ENCODE assay signal across 27 cellular contexts in the genomic region with DNA sequence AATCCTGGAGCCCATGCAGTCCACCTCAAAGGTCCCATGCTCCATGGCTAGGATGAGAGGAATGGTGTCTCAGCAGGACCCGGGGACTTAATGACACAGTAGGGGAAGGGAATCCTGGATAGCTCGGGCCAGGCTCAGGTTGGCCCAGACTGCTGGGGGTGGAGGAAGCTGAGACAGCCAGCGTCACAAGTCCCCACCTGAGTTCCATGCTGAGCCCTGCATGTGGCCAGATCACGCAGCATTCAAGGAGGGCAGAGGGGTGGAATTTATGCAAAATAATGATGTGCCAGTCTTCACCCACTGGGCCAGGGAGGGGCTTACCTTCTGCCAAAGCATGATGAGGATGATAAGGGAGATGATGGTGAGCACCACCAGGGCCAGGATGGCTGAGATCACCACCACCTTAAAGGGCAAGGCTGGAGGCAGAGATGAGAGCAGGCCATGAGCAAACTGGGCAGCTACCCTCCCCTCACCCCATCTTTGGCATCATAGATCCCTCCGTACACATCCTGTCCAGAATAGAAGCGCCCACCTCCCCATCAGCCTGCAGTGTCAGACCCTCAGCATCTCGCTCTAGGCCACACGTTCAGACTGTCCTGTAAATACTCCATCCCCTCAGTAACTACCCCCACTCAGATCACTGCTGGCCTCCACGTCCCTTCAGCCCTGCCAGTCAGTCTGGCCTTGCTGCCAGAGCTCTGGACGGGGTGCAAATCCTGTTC. TPM values are rescaled to one million over a fixed set of nuclear protein-coding genes. Genes with fewer than 3 reads are reported as not detected.
A peak's percentile ranks its signal among the peaks of the same experiment; 100 is the strongest.
DNase-seq lines count a peak whose midpoint lies in the region; ATAC-seq, FAIRE-seq and TF ChIP-seq lines count a peak whose summit lies in the region.
"Had no signal": no experiment of that assay in that cellular context is flagged by ENCODE, and none has a peak within 500 bp of the region (broad histone marks: within the 10 kb centered on the region; RNA-seq: fewer than 3 reads in every experiment).

No MANE protein-coding gene starts in this region.

- DNase-seq in HFFc6: no peak
- DNase-seq in chondrocyte (ENCODE audit: low spot score): no peak
- peak; percentile 74 for DNase-seq in osteoblast (ENCODE audit: insufficient read length, low spot score, missing footprints)
- no peak for DNase-seq in HepG2 (ENCODE audit: low spot score)
- no peak for DNase-seq in NCI-H1694 (lab: John Stamatoyannopoulos, UW)
- no peak for DNase-seq in upper lobe of right lung
- DNase-seq: CD8-positive, alpha-beta T cell; DMS153; MM.1S; NCI-H1092; NCI-H1436; NCI-H1930; NCI-H2227 treated with DMSO at 0.1 percent for 48 hours; NCI-H510A; NCI-H748 treated with DMSO at 0.1 percent for 48 hours; PC-9; RPMI8226; SIG-M5; SK-N-SH had no signal

- no peak overlapping the region for H2AFZ ChIP-seq in osteoblast (ENCODE audit: low read length)
- no peak overlapping the region for H2AFZ ChIP-seq in HepG2 (ENCODE audit: low read length)
- H2AFZ ChIP-seq: PC-9 had no signal

- H3K79me2 ChIP-seq in osteoblast (ENCODE audit: insufficient read depth, low read length) (peaks cover 11% of the 10 kb centered on the region), HepG2 (ENCODE audit: insufficient read depth, low read length) (no peaks in the 10 kb centered on the region)

- no peak overlapping the region for H3K9ac ChIP-seq in BLaER1
- H3K9ac ChIP-seq in HepG2 (ENCODE audit: insufficient read depth, low read depth, low read length): no peak overlapping the region
- H3K9ac ChIP-seq: SK-N-SH had no signal

- TF ChIP-seq RAD21 in HepG2 (CRISPR knock-in tag; IDR thresholded peaks at IDR 0.05): no peak

- in situ Hi-C loops in HepG2 (cut with HindIII; ENCODE audit: extremely low pct_ligation_motif_present, low pct_unique_long_range_greater_than_20kb): loop anchor here (5.0 kb wide), 2 partner anchors 51 to 91 kb away; no protein-coding TSS in a partner anchor

- H3K4me1 ChIP-seq in BLaER1: peaks cover 22% of the 10 kb centered on the region
- peaks cover 4% of the 10 kb centered on the region for H3K4me1 ChIP-seq in osteoblast (ENCODE audit: insufficient read depth, low read length)
- H3K4me1 ChIP-seq in HepG2 (ENCODE audit: insufficient read depth, low read length): peaks cover 45% of the 10 kb centered on the region
- H3K4me1 ChIP-seq in upper lobe of right lung: peaks cover 16% of the 10 kb centered on the region

- H3K9me3 ChIP-seq in BLaER1 (no peaks in the 10 kb centered on the region), osteoblast (ENCODE audit: low read depth, low read length) (no peaks in the 10 kb centered on the region), HepG2 (ENCODE audit: low read length) (no peaks in the 10 kb centered on the region), upper lobe of right lung (no peaks in the 10 kb centered on the region)
- H3K9me3 ChIP-seq: BLaER1 treated with 17β-estradiol and CSF1 and Interleukin-3, amounts not matched to agents 10 nM and 100 nM; SK-N-SH had no signal

- TF ChIP-seq EP300 in HepG2 (IDR thresholded peaks at IDR 0.05; ENCODE audit: low read depth in 2 of 2, low read length in 2 of 2): no peak
- TF ChIP-seq EP300 in HepG2 (CRISPR knock-in tag; IDR thresholded peaks at IDR 0.05; ENCODE audit: borderline replicate concordance): no peak

- H3K9me3 Mint-ChIP-seq in HFFc6: no peaks in the 10 kb centered on the region
- H3K9me3 Mint-ChIP-seq in chondrocyte (ENCODE audit: low read depth): no peaks in the 10 kb centered on the region
- H3K9me3 Mint-ChIP-seq: CD8-positive, alpha-beta T cell had no signal

- H3K27me3 Mint-ChIP-seq in HFFc6 (ENCODE audit: insufficient read depth): peaks cover 11% of the 10 kb centered on the region
- H3K27me3 Mint-ChIP-seq in chondrocyte (ENCODE audit: low read depth): no peaks in the 10 kb centered on the region

- BruUV-seq in HepG2 (replicated peaks; lab: Mats Ljungman, UMichigan): no TSS peak

- H4K20me1 ChIP-seq in BLaER1 (no peaks in the 10 kb centered on the region), osteoblast (ENCODE audit: insufficient read depth, low read length) (no peaks in the 10 kb centered on the region), HepG2 (ENCODE audit: insufficient read depth, low read length) (no peaks in the 10 kb centered on the region)
- H4K20me1 ChIP-seq: BLaER1 treated with 17β-estradiol and CSF1 and Interleukin-3, amounts not matched to agents 10 nM and 100 nM had no signal

- H3K27me3 ChIP-seq in BLaER1: no peaks in the 10 kb centered on the region
- H3K27me3 ChIP-seq in osteoblast (ENCODE audit: insufficient read depth, low read length): no peaks in the 10 kb centered on the region
- H3K27me3 ChIP-seq in HepG2 (ENCODE audit: control insufficient read depth in 1 of 2, insufficient read depth in 2 of 2, low read length in 2 of 2): no peaks in the 10 kb centered on the region
- H3K27me3 ChIP-seq in upper lobe of right lung: no peaks in the 10 kb centered on the region
- H3K27me3 ChIP-seq: BLaER1 treated with 17β-estradiol and CSF1 and Interleukin-3, amounts not matched to agents 10 nM and 100 nM had no signal

- POLR2A ChIA-PET in HepG2 (lab: Yijun Ruan, JAX): no interaction called here

- ATAC-seq in HepG2 (no peak), upper lobe of right lung (no peak)
- ATAC-seq: CD8-positive, alpha-beta T cell; K562 had no signal

- peaks cover 59% of the 10 kb centered on the region for H3K36me3 Mint-ChIP-seq in HFFc6 (ENCODE audit: low read depth)
- H3K36me3 Mint-ChIP-seq in chondrocyte (ENCODE audit: low read depth): peaks cover 62% of the 10 kb centered on the region
- H3K36me3 Mint-ChIP-seq: CD8-positive, alpha-beta T cell had no signal

- no peak overlapping the region for H3K4me3 ChIP-seq in BLaER1
- no peak overlapping the region for H3K4me3 ChIP-seq in osteoblast (ENCODE audit: insufficient read depth, low read length)
- no peak overlapping the region for H3K4me3 ChIP-seq in HepG2 (replicated peaks in 1 of 3; ENCODE audit: insufficient read depth in 1 of 3, low read depth in 2 of 3, low read length in 3 of 3)
- no peak overlapping the region for H3K4me3 ChIP-seq in upper lobe of right lung
- H3K4me3 ChIP-seq: BLaER1 treated with 17β-estradiol and CSF1 and Interleukin-3, amounts not matched to agents 10 nM and 100 nM; K562; PC-9 had no signal

- H3K4me2 ChIP-seq in BLaER1 (no peak overlapping the region), osteoblast (ENCODE audit: insufficient read depth, low read length) (no peak overlapping the region), HepG2 (ENCODE audit: low read depth, low read length) (no peak overlapping the region)
- H3K4me2 ChIP-seq: BLaER1 treated with 17β-estradiol and CSF1 and Interleukin-3, amounts not matched to agents 10 nM and 100 nM; PC-9; SK-N-SH had no signal

- no peak for FAIRE-seq in HepG2 (lab: Jason Lieb, UNC)
- FAIRE-seq: GM12892, GM18507, K562 had no signal

- H3K27ac Mint-ChIP-seq in HFFc6: peak overlapping the region; percentile 62
- H3K27ac Mint-ChIP-seq in chondrocyte (ENCODE audit: unreplicated experiment): peak overlapping the region; percentile 8
- H3K27ac Mint-ChIP-seq: CD8-positive, alpha-beta T cell had no signal

- no peak overlapping the region for H3K4me3 Mint-ChIP-seq in HFFc6
- no peak overlapping the region for H3K4me3 Mint-ChIP-seq in chondrocyte (ENCODE audit: unreplicated experiment)
- H3K4me3 Mint-ChIP-seq: CD8-positive, alpha-beta T cell had no signal

- 86% methylated on average over 10 of the region's 10 CpGs for WGBS in HepG2 (ENCODE audit: low lambda C conversion rate)

- H3K27ac ChIP-seq in BLaER1 (peak overlapping the region; percentile 35; the same call in 1 of the 2 replicates), osteoblast (ENCODE audit: low read depth, low read length) (no peak overlapping the region), HepG2 (ENCODE audit: extremely low read length, insufficient read depth, low read length) (no peak overlapping the region), upper lobe of right lung (no peak overlapping the region)
- H3K27ac ChIP-seq: PC-9 had no signal

- intact Hi-C loops in HepG2 (cut with micrococcal nuclease; ENCODE audit: unreplicated experiment): loop anchor here (10.0 kb wide), 1 partner anchor 292 kb away; no protein-coding TSS in a partner anchor
- intact Hi-C loops in upper lobe of right lung (cut with DNase I): no loop called here

- no peak for TF ChIP-seq CTCF in HFFc6 (IDR thresholded peaks at IDR 0.05)
- TF ChIP-seq CTCF in chondrocyte (IDR thresholded peaks at IDR 0.05): no peak
- TF ChIP-seq CTCF in osteoblast (IDR thresholded peaks at IDR 0.05; ENCODE audit: extremely low read depth, low read depth, low read length): no peak
- TF ChIP-seq CTCF in HepG2 (CRISPR knock-in tag; IDR thresholded peaks at IDR 0.05): no peak
- TF ChIP-seq CTCF in upper lobe of right lung (IDR thresholded peaks at IDR 0.05): no peak

- H3K4me1 Mint-ChIP-seq in HFFc6 (ENCODE audit: low read depth) (peaks cover 32% of the 10 kb centered on the region), chondrocyte (ENCODE audit: low read depth) (peaks cover 28% of the 10 kb centered on the region)

- H3K36me3 ChIP-seq in BLaER1: peaks cover 99% of the 10 kb centered on the region
- H3K36me3 ChIP-seq in osteoblast (ENCODE audit: insufficient read depth, low read length): peaks cover 95% of the 10 kb centered on the region
- no peaks in the 10 kb centered on the region; a peak in 1 of 5 replicates for H3K36me3 ChIP-seq in HepG2 (replicated peaks in 1 of 2; ENCODE audit: control insufficient read depth in 1 of 2, insufficient read depth in 2 of 2, low read length in 2 of 2)
- H3K36me3 ChIP-seq in upper lobe of right lung: peaks cover 43% of the 10 kb centered on the region

- TF ChIP-seq POLR2A in HepG2 (IDR thresholded peaks at IDR 0.05; ENCODE audit: insufficient read depth in 1 of 2, low read depth in 2 of 2, low read length in 2 of 2): no peak

- CTCF ChIA-PET in HepG2 (lab: Yijun Ruan, JAX; ENCODE audit: low intra/inter-chr PET ratio, low total read pairs): no interaction called here

RNA-seq across cellular contexts. Expression of a gene that starts 29.3 kb away (rescaled TPM):
- 100 to 1,000 TPM; 137 to 208 (median 180) TPM for total RNA-seq in HFFc6 (2021; fragmentation: NEBNext Ultra II Directional; extraction: Animal tissue kit (Norgen Biotek cat#: 25700))
- total RNA-seq in chondrocyte (331 to 532 TPM (median 499 TPM) in 3 replicates), osteoblast (531 and 567 TPM in 2 replicates), HepG2 (2016; rRNA removed; fragmentation: Illumina TruSeq; extraction: Trizol) (1.5 and 4.0 TPM in 2 replicates), upper lobe of right lung (120 TPM)
- total RNA-seq in HepG2 (2016; cell fraction: cytosol; rRNA removed; fragmentation: Illumina TruSeq; extraction: Trizol; ENCODE audit: low read depth): 1.3 and 1.5 TPM in 2 replicates
- total RNA-seq in HepG2 (2016; cell fraction: insoluble cytoplasmic fraction; rRNA removed; fragmentation: Illumina TruSeq; extraction: Trizol): 2.3 and 5.0 TPM in 2 replicates
- total RNA-seq in HepG2 (2016; cell fraction: membrane; rRNA removed; fragmentation: Illumina TruSeq; extraction: Trizol): 2.2 and 3.9 TPM in 2 replicates
- total RNA-seq in HepG2 (2016; cell fraction: nucleus; rRNA removed; fragmentation: Illumina TruSeq; extraction: Trizol): 3.0 and 4.6 TPM in 2 replicates
- 15.3 and 21.0 TPM in 2 replicates for polyA plus RNA-seq in HepG2 (2011; rRNA removed)
- 8.7 and 14.4 TPM in 2 replicates for polyA plus RNA-seq in HepG2 (2011; cell fraction: cytosol; rRNA removed)
- 26.2 and 40.5 TPM in 2 replicates for polyA plus RNA-seq in HepG2 (2011; cell fraction: nucleus; rRNA removed)
- polyA plus RNA-seq in HepG2 (2012): 6.3 and 14.3 TPM in 2 replicates
- 0.71 and 1.4 TPM in 2 replicates for polyA plus RNA-seq in HepG2 (2016; cell fraction: cytosol; fragmentation: Illumina TruSeq; extraction: Trizol; ENCODE audit: low read depth)
- 1.6 TPM in 2 replicates for polyA plus RNA-seq in HepG2 (2016; cell fraction: insoluble cytoplasmic fraction; fragmentation: Illumina TruSeq; extraction: Trizol; ENCODE audit: low read depth)
- 1.5 and 1.7 TPM in 2 replicates for polyA plus RNA-seq in HepG2 (2016; cell fraction: membrane; fragmentation: Illumina TruSeq; extraction: Trizol; ENCODE audit: low read depth)
- polyA plus RNA-seq in HepG2 (2016; cell fraction: nucleus; fragmentation: Illumina TruSeq; extraction: Trizol; ENCODE audit: insufficient read depth, low read depth): 3.9 TPM in 2 replicates
- 9.0 and 60.1 TPM in 2 replicates for polyA minus RNA-seq in HepG2 (2011; rRNA and poly(A)+ RNA removed; ENCODE audit: low replicate concordance)
- polyA minus RNA-seq in HepG2 (2011; cell fraction: cytosol; rRNA and poly(A)+ RNA removed): 6.6 and 10.6 TPM in 2 replicates
- 24.5 and 47.1 TPM in 2 replicates for polyA minus RNA-seq in HepG2 (2011; cell fraction: nucleus; rRNA and poly(A)+ RNA removed)
- total RNA-seq: PC-9 had no signal

RNA-seq across cellular contexts. Expression of a gene that starts 40.0 kb away (rescaled TPM):
- total RNA-seq in HFFc6 (2021; fragmentation: NEBNext Ultra II Directional; extraction: Animal tissue kit (Norgen Biotek cat#: 25700)): 1 to 10 TPM in 2 of 6 experiments, under 1 TPM in 4; 0.26 to 1.5 (median 0.78) TPM
- total RNA-seq in chondrocyte: 0.62 to 1.7 TPM (median 0.65 TPM) in 3 replicates
- total RNA-seq in osteoblast: 0.36 and 0.88 TPM in 2 replicates
- total RNA-seq in HepG2 (2016; rRNA removed; fragmentation: Illumina TruSeq; extraction: Trizol): not detected in 2 replicates
- not detected in 2 replicates for total RNA-seq in HepG2 (2016; cell fraction: cytosol; rRNA removed; fragmentation: Illumina TruSeq; extraction: Trizol; ENCODE audit: low read depth)
- not detected in 2 replicates for total RNA-seq in HepG2 (2016; cell fraction: insoluble cytoplasmic fraction; rRNA removed; fragmentation: Illumina TruSeq; extraction: Trizol)
- not detected in 2 replicates for total RNA-seq in HepG2 (2016; cell fraction: membrane; rRNA removed; fragmentation: Illumina TruSeq; extraction: Trizol)
- total RNA-seq in HepG2 (2016; cell fraction: nucleus; rRNA removed; fragmentation: Illumina TruSeq; extraction: Trizol): not detected in 2 replicates
- polyA plus RNA-seq in HepG2 (2011; rRNA removed): 0.01 TPM in 1 of 2 replicates, not detected in the other
- polyA plus RNA-seq in HepG2 (2011; cell fraction: cytosol; rRNA removed): 0.01 TPM in 1 of 2 replicates, not detected in the other
- 0.03 TPM in 1 of 2 replicates, not detected in the other for polyA plus RNA-seq in HepG2 (2011; cell fraction: nucleus; rRNA removed)
- 0.07 TPM in 1 of 2 replicates, not detected in the other for polyA plus RNA-seq in HepG2 (2012)
- polyA plus RNA-seq in HepG2 (2016; cell fraction: cytosol; fragmentation: Illumina TruSeq; extraction: Trizol; ENCODE audit: low read depth): not detected in 2 replicates
- not detected in 2 replicates for polyA plus RNA-seq in HepG2 (2016; cell fraction: insoluble cytoplasmic fraction; fragmentation: Illumina TruSeq; extraction: Trizol; ENCODE audit: low read depth)
- not detected in 2 replicates for polyA plus RNA-seq in HepG2 (2016; cell fraction: membrane; fragmentation: Illumina TruSeq; extraction: Trizol; ENCODE audit: low read depth)
- polyA plus RNA-seq in HepG2 (2016; cell fraction: nucleus; fragmentation: Illumina TruSeq; extraction: Trizol; ENCODE audit: insufficient read depth, low read depth): not detected in 2 replicates
- polyA minus RNA-seq in HepG2 (2011; rRNA and poly(A)+ RNA removed; ENCODE audit: low replicate concordance): 0.58 TPM in 1 of 2 replicates, not detected in the other
- not detected in 2 replicates for polyA minus RNA-seq in HepG2 (2011; cell fraction: cytosol; rRNA and poly(A)+ RNA removed)
- not detected in 2 replicates for polyA minus RNA-seq in HepG2 (2011; cell fraction: nucleus; rRNA and poly(A)+ RNA removed)
- total RNA-seq in upper lobe of right lung: 48.7 TPM

RNA-seq across cellular contexts. Expression of a gene that starts 40.2 kb away (rescaled TPM):
- total RNA-seq in HFFc6 (2021; fragmentation: NEBNext Ultra II Directional; extraction: Animal tissue kit (Norgen Biotek cat#: 25700)): under 1 TPM in 1 of 6 experiments, not detected in 5; 0.11 TPM
- total RNA-seq in chondrocyte: 0.44 to 0.57 TPM in 2 of 3 replicates, not detected in the other
- 0.29 and 0.36 TPM in 2 replicates for total RNA-seq in osteoblast
- not detected in 2 replicates for total RNA-seq in HepG2 (2016; rRNA removed; fragmentation: Illumina TruSeq; extraction: Trizol)
- not detected in 2 replicates for total RNA-seq in HepG2 (2016; cell fraction: cytosol; rRNA removed; fragmentation: Illumina TruSeq; extraction: Trizol; ENCODE audit: low read depth)
- not detected in 2 replicates for total RNA-seq in HepG2 (2016; cell fraction: insoluble cytoplasmic fraction; rRNA removed; fragmentation: Illumina TruSeq; extraction: Trizol)
- not detected in 2 replicates for total RNA-seq in HepG2 (2016; cell fraction: membrane; rRNA removed; fragmentation: Illumina TruSeq; extraction: Trizol)
- total RNA-seq in HepG2 (2016; cell fraction: nucleus; rRNA removed; fragmentation: Illumina TruSeq; extraction: Trizol): not detected in 2 replicates
- polyA plus RNA-seq in HepG2 (2011; rRNA removed): 0.05 TPM in 1 of 2 replicates, not detected in the other
- not detected in 2 replicates for polyA plus RNA-seq in HepG2 (2011; cell fraction: cytosol; rRNA removed)
- not detected in 2 replicates for polyA plus RNA-seq in HepG2 (2011; cell fraction: nucleus; rRNA removed)
- polyA plus RNA-seq in HepG2 (2012): not detected in 2 replicates
- polyA plus RNA-seq in HepG2 (2016; cell fraction: cytosol; fragmentation: Illumina TruSeq; extraction: Trizol; ENCODE audit: low read depth): not detected in 2 replicates
- not detected in 2 replicates for polyA plus RNA-seq in HepG2 (2016; cell fraction: insoluble cytoplasmic fraction; fragmentation: Illumina TruSeq; extraction: Trizol; ENCODE audit: low read depth)
- not detected in 2 replicates for polyA plus RNA-seq in HepG2 (2016; cell fraction: membrane; fragmentation: Illumina TruSeq; extraction: Trizol; ENCODE audit: low read depth)
- not detected in 2 replicates for polyA plus RNA-seq in HepG2 (2016; cell fraction: nucleus; fragmentation: Illumina TruSeq; extraction: Trizol; ENCODE audit: insufficient read depth, low read depth)
- not detected in 2 replicates for polyA minus RNA-seq in HepG2 (2011; rRNA and poly(A)+ RNA removed; ENCODE audit: low replicate concordance)
- not detected in 2 replicates for polyA minus RNA-seq in HepG2 (2011; cell fraction: cytosol; rRNA and poly(A)+ RNA removed)
- not detected in 2 replicates for polyA minus RNA-seq in HepG2 (2011; cell fraction: nucleus; rRNA and poly(A)+ RNA removed)
- total RNA-seq in upper lobe of right lung: not detected
- total RNA-seq: CD8-positive, alpha-beta T cell; G401; H4; LHCN-M2; PC-9 had no signal

Comparison
In these comparisons a context has a peak if more than half of its experiments do, and no peak if none do; other contexts are left out.
1. RNA of a gene that starts 29.3 kb away (total RNA-seq): 531 to 567 TPM in osteoblast, 331 to 532 TPM in chondrocyte, 137 to 208 TPM in HFFc6 and 120 TPM in upper lobe of right lung (single experiment); 1.3 to 5.0 TPM in HepG2; every median in the first group is over 10 times any median in the second.
2. RNA of a gene that starts 40.0 kb away (total RNA-seq): 48.7 TPM in upper lobe of right lung (single experiment); 0.26 to 1.5 TPM in HFFc6, 0.62 to 1.7 TPM in chondrocyte, 0.36 to 0.88 TPM in osteoblast and not detected in HepG2; every median in the first group is over 10 times any median in the second.